Comparison of ENCODE assay signal across 15 cellular contexts in the genomic region with DNA sequence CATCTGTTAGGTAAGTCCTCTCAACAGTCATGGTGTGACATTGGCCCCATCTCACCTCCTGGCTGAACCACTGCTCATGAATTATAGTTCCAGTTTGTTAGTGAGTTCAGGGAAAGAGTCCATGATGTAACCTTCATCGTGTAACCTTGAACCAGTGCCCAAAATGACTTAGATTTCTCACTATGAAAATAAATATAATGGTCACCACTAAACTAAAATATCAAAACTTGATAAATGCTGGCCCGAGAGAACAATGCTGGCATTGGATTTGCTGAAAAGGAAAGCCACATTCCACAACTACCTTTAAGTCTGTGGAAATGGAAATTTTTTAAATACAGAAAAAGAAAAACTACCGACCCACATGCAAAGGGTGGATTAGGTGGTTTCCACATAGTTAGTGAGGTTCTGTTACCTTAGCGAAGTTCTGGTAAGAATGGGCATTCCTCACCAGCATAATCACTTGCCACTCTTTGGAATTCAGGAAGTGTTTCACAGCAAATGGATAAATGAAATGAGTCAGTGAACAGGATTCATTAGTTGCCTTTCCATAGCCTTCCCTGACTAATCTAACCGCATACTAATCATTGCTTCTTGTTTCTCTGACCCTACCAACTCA.
A peak's percentile ranks its signal among the peaks of the same experiment; 100 is the strongest.
DNase-seq lines count a peak whose midpoint lies in the region; ATAC-seq, FAIRE-seq and TF ChIP-seq lines count a peak whose summit lies in the region.
"Had no signal": no experiment of that assay in that cellular context is flagged by ENCODE, and none has a peak within 500 bp of the region (broad histone marks: within the 10 kb centered on the region; RNA-seq: fewer than 3 reads in every experiment).

No MANE protein-coding gene starts in this region.

- no peak for TF ChIP-seq CTCF in fibroblast of mammary gland (conservative IDR thresholded peaks at IDR 0.05; ENCODE audit: control insufficient read depth, insufficient read depth, low read depth, low read length)

- TF ChIP-seq POLR2A in H54 (IDR thresholded peaks at IDR 0.05; ENCODE audit: low read depth, low read length): no peak

- no peak overlapping the region for H3K4me3 ChIP-seq in fibroblast of mammary gland (ENCODE audit: control insufficient read depth, low read depth, low read length)

- intact Hi-C loops in sciatic nerve (cut with DNase I): no loop called here

- DNase-seq in H54 (ENCODE audit: insufficient read length, low spot score): peak; percentile 21
- peak; percentile 90 to 97 for DNase-seq in SW 1271 (lab: John Stamatoyannopoulos, UW)
- DNase-seq in fibroblast of mammary gland (ENCODE audit: low read depth): peak; percentile 88
- DNase-seq in sciatic nerve (ENCODE audit: low spot score): no peak
- no peak for DNase-seq in KG1 (lab: John Stamatoyannopoulos, UW)
- no peak for DNase-seq in OCI-M2 (lab: John Stamatoyannopoulos, UW; ENCODE audit: unreplicated experiment)
- DNase-seq: activated CD4-positive, alpha-beta T cell treated with anti-CD3 and anti-CD28 coated beads for 48 hours; activated naive CD4-positive, alpha-beta T cell; DMS79; effector memory CD8-positive, alpha-beta T cell; NCI-H345; SK-N-SH; stimulated activated CD4-positive, alpha-beta T cell treated with anti-CD3 and anti-CD28 coated beads, Interleukin-4, amount 100 ng/mL, for 1 hour had no signal

- ATAC-seq in sciatic nerve (peak; percentile 32), GM21717 (IDR thresholded peaks at IDR 0.05; ENCODE audit: unreplicated experiment) (no peak), GM19397 (IDR thresholded peaks at IDR 0.05; ENCODE audit: unreplicated experiment) (no peak)
- ATAC-seq: effector memory CD8-positive, alpha-beta T cell had no signal

- peak; percentile 72 for FAIRE-seq in H54 (lab: Jason Lieb, UNC)

Comparison
In these comparisons a context has a peak if more than half of its experiments do, and no peak if none do; other contexts are left out.
1. DNase-seq: peak in H54 (single experiment), SW 1271 (2 of 2) and fibroblast of mammary gland (single experiment); none in sciatic nerve (single experiment), KG1 (single experiment) and OCI-M2 (single experiment).